Comparison of ENCODE assay signal across 8 cellular contexts in genomic region chr1:94514095-94514727, GRCh38. TPM values are rescaled to one million over a fixed set of nuclear protein-coding genes. Genes with fewer than 3 reads are reported as not detected.
DNase-seq lines count a peak whose midpoint lies in the region; ATAC-seq, FAIRE-seq and TF ChIP-seq lines count a peak whose summit lies in the region.

No MANE protein-coding gene starts in this region.

- H3K4me1 ChIP-seq in lower lobe of right lung, result no peaks in the 10 kb centered on the region

- no peak overlapping the region for H3K4me3 ChIP-seq in lower lobe of right lung

- no peak overlapping the region for H3K27ac ChIP-seq in lower lobe of right lung

- no peak for FAIRE-seq in GM12891 (lab: Jason Lieb, UNC)

- CTCF ChIA-PET in activated naive CD4-positive, alpha-beta T cell treated with anti-CD3 and anti-CD28 coated beads, Interleukin-2, amount 10 ng/mL, durations not matched to agents 7 days and 5 days (lab: Charles Lee), result interaction anchor here (1.0 to 6.2 kb wide), 2 partner anchors 16 to 291 kb away, joined by 3 to 58 read pairs; no protein-coding TSS in a partner anchor
- CTCF ChIA-PET in MCF 10A (lab: Yijun Ruan, JAX), result interaction anchor here (0.6 to 28.3 kb wide), 27 partner anchors 8 to 545 kb away, joined by 3 to 457 read pairs (median 4); no protein-coding TSS in a partner anchor

- intact Hi-C loops in MCF 10A (cut with micrococcal nuclease) (loop anchor here (1.0 kb wide), 1 partner anchor 288 kb away; no protein-coding TSS in a partner anchor), lower lobe of right lung (cut with DNase I) (no loop called here)

- no peaks in the 10 kb centered on the region for H3K9me3 Mint-ChIP-seq in activated naive CD4-positive, alpha-beta T cell treated with anti-CD3 and anti-CD28 coated beads, Interleukin-2, amount 10 ng/mL, durations not matched to agents 7 days and 5 days
- no peaks in the 10 kb centered on the region for H3K9me3 Mint-ChIP-seq in MCF 10A (ENCODE audit: unreplicated experiment)

- H3K36me3 ChIP-seq in lower lobe of right lung, result peaks cover 25% of the 10 kb centered on the region

- peak; percentile 63 for TF ChIP-seq CTCF in MCF 10A (IDR thresholded peaks at IDR 0.05; ENCODE audit: unreplicated experiment)
- peak; percentile 58 for TF ChIP-seq CTCF in lower lobe of right lung (IDR thresholded peaks at IDR 0.05)

- POLR2A ChIA-PET in MCF 10A (lab: Yijun Ruan, JAX), result interaction anchor here (1.0 kb wide), 1 partner anchor 97 kb away, joined by 4 read pairs; no protein-coding TSS in a partner anchor

- peak; percentile 37 for DNase-seq in activated naive CD4-positive, alpha-beta T cell treated with anti-CD3 and anti-CD28 coated beads, Interleukin-2, amount 10 ng/mL, durations not matched to agents 7 days and 5 days
- DNase-seq in activated naive CD4-positive, alpha-beta T cell (lab: John Stamatoyannopoulos, UW), result no peak
- DNase-seq in NCI-H2196 (lab: John Stamatoyannopoulos, UW; ENCODE audit: unreplicated experiment) (peak; percentile 46), MCF 10A (ENCODE audit: unreplicated experiment) (peak; percentile 53), lower lobe of right lung (no peak), GM12891 (ENCODE audit: insufficient read length, low spot score) (no peak), HK-2 (ENCODE audit: unreplicated experiment) (no peak), GF-D8 (lab: John Stamatoyannopoulos, UW) (no peak)

- H3K27ac Mint-ChIP-seq in activated naive CD4-positive, alpha-beta T cell treated with anti-CD3 and anti-CD28 coated beads, Interleukin-2, amount 10 ng/mL, durations not matched to agents 7 days and 5 days, result no peak overlapping the region
- no peak overlapping the region for H3K27ac Mint-ChIP-seq in MCF 10A (ENCODE audit: low read depth, unreplicated experiment)

- peak; percentile 62 for ATAC-seq in lower lobe of right lung

- H3K4me3 Mint-ChIP-seq in activated naive CD4-positive, alpha-beta T cell treated with anti-CD3 and anti-CD28 coated beads, Interleukin-2, amount 10 ng/mL, durations not matched to agents 7 days and 5 days, result no peak overlapping the region
- H3K4me3 Mint-ChIP-seq in MCF 10A (ENCODE audit: unreplicated experiment), result no peak overlapping the region

- H3K4me1 Mint-ChIP-seq in activated naive CD4-positive, alpha-beta T cell treated with anti-CD3 and anti-CD28 coated beads, Interleukin-2, amount 10 ng/mL, durations not matched to agents 7 days and 5 days, result no peaks in the 10 kb centered on the region
- no peaks in the 10 kb centered on the region for H3K4me1 Mint-ChIP-seq in MCF 10A (ENCODE audit: insufficient read depth, unreplicated experiment)

- BruUV-seq in MCF 10A (replicated peaks; lab: Mats Ljungman, UMichigan), result no TSS peak

- H3K36me3 Mint-ChIP-seq in activated naive CD4-positive, alpha-beta T cell treated with anti-CD3 and anti-CD28 coated beads, Interleukin-2, amount 10 ng/mL, durations not matched to agents 7 days and 5 days, result peaks cover 5% of the 10 kb centered on the region
- H3K36me3 Mint-ChIP-seq in MCF 10A (ENCODE audit: insufficient read depth, unreplicated experiment), result peaks cover 24% of the 10 kb centered on the region

- no peaks in the 10 kb centered on the region for H3K9me3 ChIP-seq in lower lobe of right lung

- H3K27me3 Mint-ChIP-seq in activated naive CD4-positive, alpha-beta T cell treated with anti-CD3 and anti-CD28 coated beads, Interleukin-2, amount 10 ng/mL, durations not matched to agents 7 days and 5 days, result no peaks in the 10 kb centered on the region
- no peaks in the 10 kb centered on the region for H3K27me3 Mint-ChIP-seq in MCF 10A (ENCODE audit: insufficient read depth, unreplicated experiment)

- H3K27me3 ChIP-seq in lower lobe of right lung (ENCODE audit: low read depth), result no peaks in the 10 kb centered on the region

- TF ChIP-seq POLR2A in GM12891 (IDR thresholded peaks at IDR 0.05; ENCODE audit: low read depth, low read length), result no peak

TF ChIP-seq in GM12891, 5 proteins besides CTCF, POLR2A, EP300 and RAD21:
- TF ChIP-seq PAX5 (IDR thresholded peaks at IDR 0.05; ENCODE audit: insufficient read depth, low read length, severe bottlenecking) (no peak), POU2F2 (IDR thresholded peaks at IDR 0.05; ENCODE audit: low read depth, low read length) (no peak), TAF1 (IDR thresholded peaks at IDR 0.05; ENCODE audit: low read depth, low read length) (no peak), POLR2AphosphoS5 (IDR thresholded peaks at IDR 0.05; ENCODE audit: low read depth, low read length) (no peak), SPI1 (IDR thresholded peaks at IDR 0.05; ENCODE audit: low read depth, low read length) (no peak)

RNA-seq across cellular contexts. Expression of gene F3, which starts 27.3 kb away (rescaled TPM):
- 173 and 296 TPM in 2 replicates for total RNA-seq in MCF 10A (2022)
- total RNA-seq in lower lobe of right lung, result 62.4 TPM
- polyA plus RNA-seq in GM12891 (2012; ENCODE audit: low read depth, missing spikeins), result not detected

Comparison
In these comparisons a context has a peak if more than half of its experiments do, and no peak if none do; other contexts are left out.
1. DNase-seq: peak in activated naive CD4-positive, alpha-beta T cell treated with anti-CD3 and anti-CD28 coated beads, Interleukin-2, amount 10 ng/mL, durations not matched to agents 7 days and 5 days (single experiment), NCI-H2196 (single experiment) and MCF 10A (single experiment); none in activated naive CD4-positive, alpha-beta T cell (0 of 4), lower lobe of right lung (single experiment), GM12891 (single experiment), HK-2 (single experiment) and GF-D8 (single experiment).